19 cellular contexts compared by ENCODE assay signal in genomic region chr6:127877231-127877630, GRCh38. TPM values are rescaled to one million over a fixed set of nuclear protein-coding genes. Genes with fewer than 3 reads are reported as not detected.
A peak's percentile ranks its signal among the peaks of the same experiment; 100 is the strongest.
DNase-seq lines count a peak whose midpoint lies in the region; ATAC-seq and TF ChIP-seq lines count a peak whose summit lies in the region.
"Had no signal": no experiment of that assay in that cellular context is flagged by ENCODE, and none has a peak within 500 bp of the region (broad histone marks: within the 10 kb centered on the region; RNA-seq: fewer than 3 reads in every experiment).

No MANE protein-coding gene starts in this region.

- peaks cover 68% of the 10 kb centered on the region for H3K4me1 ChIP-seq in CD4-positive, alpha-beta memory T cell (ENCODE audit: insufficient read depth, low read length)
- H3K4me1 ChIP-seq: heart right ventricle, left lung, stomach had no signal

- intact Hi-C loops in CD4-positive, alpha-beta memory T cell (cut with micrococcal nuclease) = loop anchor here (2.0 kb wide), 1 partner anchor 16 kb away; no protein-coding TSS in a partner anchor

- ATAC-seq in GM18873 (IDR thresholded peaks at IDR 0.05; ENCODE audit: low FRiP score, unreplicated experiment) (peak; percentile 70), HG02798 (IDR thresholded peaks at IDR 0.05; ENCODE audit: poor library complexity, unreplicated experiment) (peak; percentile 56)
- ATAC-seq: heart right ventricle, left lung, right cardiac atrium had no signal

- peaks cover 0 to 3% of the 10 kb centered on the region in 2 donors for H3K9me3 ChIP-seq in CD4-positive, alpha-beta memory T cell (ENCODE audit: control insufficient read depth in 1 of 2, low read length in 2 of 2)

- H3K27ac ChIP-seq in CD4-positive, alpha-beta memory T cell (ENCODE audit: low read depth, low read length) = no peak overlapping the region
- H3K27ac ChIP-seq: heart right ventricle, left lung, stomach had no signal

- H3K4me1 Mint-ChIP-seq in CD4-positive, alpha-beta memory T cell = peaks cover 43 to 67% (median 56%) of the 10 kb centered on the region in 4 donors
- peaks cover 37% of the 10 kb centered on the region for H3K4me1 Mint-ChIP-seq in T-helper 1 cell treated with Interleukin-12 subunit alpha and Interleukin-12 subunit beta and Interleukin-4 antibody, amounts not matched to agents 30 μg/mL and 1 μg/mL, for 36 hours (ENCODE audit: low read depth)
- no peaks in the 10 kb centered on the region for H3K4me1 Mint-ChIP-seq in glutamatergic neuron (ENCODE audit: low read depth, unreplicated experiment)
- peaks cover 9% of the 10 kb centered on the region for H3K4me1 Mint-ChIP-seq in nephron progenitor cell

- peaks cover 29 to 35% of the 10 kb centered on the region in 2 donors for H3K36me3 Mint-ChIP-seq in CD4-positive, alpha-beta memory T cell
- peaks cover 29% of the 10 kb centered on the region for H3K36me3 Mint-ChIP-seq in T-helper 1 cell treated with Interleukin-12 subunit alpha and Interleukin-12 subunit beta and Interleukin-4 antibody, amounts not matched to agents 30 μg/mL and 1 μg/mL, for 36 hours (ENCODE audit: low read depth)
- peaks cover 4% of the 10 kb centered on the region for H3K36me3 Mint-ChIP-seq in glutamatergic neuron (ENCODE audit: unreplicated experiment)
- no peaks in the 10 kb centered on the region for H3K36me3 Mint-ChIP-seq in nephron progenitor cell (ENCODE audit: low read depth)
- H3K36me3 Mint-ChIP-seq: naive B cell had no signal

- peak overlapping the region in 7 of 8 donors; percentile 40 to 85 (median 60) for H3K4me3 Mint-ChIP-seq in CD4-positive, alpha-beta memory T cell
- H3K4me3 Mint-ChIP-seq in T-helper 1 cell treated with Interleukin-12 subunit alpha and Interleukin-12 subunit beta and Interleukin-4 antibody, amounts not matched to agents 30 μg/mL and 1 μg/mL, for 36 hours = no peak overlapping the region
- H3K4me3 Mint-ChIP-seq in glutamatergic neuron (ENCODE audit: unreplicated experiment) (no peak overlapping the region), nephron progenitor cell (no peak overlapping the region)
- H3K4me3 Mint-ChIP-seq: naive B cell had no signal

- peak overlapping the region; percentile 8 to 93 (median 39) for H3K27ac Mint-ChIP-seq in CD4-positive, alpha-beta memory T cell
- H3K27ac Mint-ChIP-seq in T-helper 1 cell treated with Interleukin-12 subunit alpha and Interleukin-12 subunit beta and Interleukin-4 antibody, amounts not matched to agents 30 μg/mL and 1 μg/mL, for 36 hours = peak overlapping the region; percentile 50
- H3K27ac Mint-ChIP-seq in glutamatergic neuron (ENCODE audit: unreplicated experiment) (no peak overlapping the region), nephron progenitor cell (no peak overlapping the region)
- H3K27ac Mint-ChIP-seq: naive B cell had no signal

- CTCF ChIA-PET in CD4-positive, alpha-beta memory T cell (lab: Charles Lee; ENCODE audit: partially characterized antibody) = interaction anchor here (0.7 kb wide), 1 partner anchor 16 kb away, joined by 3 read pairs; no protein-coding TSS in a partner anchor

- H3K36me3 ChIP-seq in CD4-positive, alpha-beta memory T cell (ENCODE audit: insufficient read depth, low read length) = no peaks in the 10 kb centered on the region
- H3K36me3 ChIP-seq: heart right ventricle, left lung, stomach had no signal

- no peaks in the 10 kb centered on the region for H3K27me3 ChIP-seq in CD4-positive, alpha-beta memory T cell (ENCODE audit: insufficient read depth, low read length)
- H3K27me3 ChIP-seq: heart right ventricle, left lung, stomach had no signal

- POLR2A ChIA-PET in CD4-positive, alpha-beta memory T cell (lab: Charles Lee; ENCODE audit: partially characterized antibody) = interaction anchor here (1.1 to 1.5 kb wide), 2 partner anchors 15 to 31 kb away, joined by 3 to 4 read pairs; no protein-coding TSS in a partner anchor

- no peaks in the 10 kb centered on the region for H3K27me3 Mint-ChIP-seq in CD4-positive, alpha-beta memory T cell
- no peaks in the 10 kb centered on the region for H3K27me3 Mint-ChIP-seq in T-helper 1 cell treated with Interleukin-12 subunit alpha and Interleukin-12 subunit beta and Interleukin-4 antibody, amounts not matched to agents 30 μg/mL and 1 μg/mL, for 36 hours (ENCODE audit: low read depth)
- H3K27me3 Mint-ChIP-seq in glutamatergic neuron (ENCODE audit: unreplicated experiment) = no peaks in the 10 kb centered on the region
- H3K27me3 Mint-ChIP-seq in nephron progenitor cell (ENCODE audit: low read depth, poor library complexity) = peaks cover 3% of the 10 kb centered on the region
- H3K27me3 Mint-ChIP-seq: naive B cell had no signal

- TF ChIP-seq CTCF in glutamatergic neuron (IDR thresholded peaks at IDR 0.05; ENCODE audit: partially characterized antibody, unreplicated experiment) (no peak), nephron progenitor cell (IDR thresholded peaks at IDR 0.05) (no peak)

- peak overlapping the region in 1 of 2 donors; percentile 7 for H3K4me3 ChIP-seq in CD4-positive, alpha-beta memory T cell (ENCODE audit: low read length in 2 of 2)
- H3K4me3 ChIP-seq: heart right ventricle, left lung, stomach had no signal

- DNase-seq in CD4-positive, alpha-beta memory T cell = no peak
- DNase-seq in glutamatergic neuron = no peak
- no peak for DNase-seq in nephron progenitor cell
- DNase-seq in NCI-H510A (lab: John Stamatoyannopoulos, UW) = no peak
- no peak for DNase-seq in foreskin melanocyte
- DNase-seq: activated CD4-positive, CD25-positive, alpha-beta regulatory T cell; activated naive CD4-positive, alpha-beta T cell treated with anti-CD3 and anti-CD28 coated beads, Interleukin-2, amount 50 U/mL, for 16 hours; DND-41; heart right ventricle; KG1; left lung; naive B cell; NCI-H1930; right cardiac atrium; stimulated activated CD4-positive, alpha-beta T cell treated with anti-CD3 and anti-CD28 coated beads, Interleukin-4, amount 100 ng/mL, for 24 hours; stomach had no signal

- H3K9me3 Mint-ChIP-seq in CD4-positive, alpha-beta memory T cell = peaks cover 0 to 16% (median 11%) of the 10 kb centered on the region in 8 donors
- peaks cover 21% of the 10 kb centered on the region for H3K9me3 Mint-ChIP-seq in T-helper 1 cell treated with Interleukin-12 subunit alpha and Interleukin-12 subunit beta and Interleukin-4 antibody, amounts not matched to agents 30 μg/mL and 1 μg/mL, for 36 hours
- H3K9me3 Mint-ChIP-seq in glutamatergic neuron (ENCODE audit: unreplicated experiment) = no peaks in the 10 kb centered on the region
- no peaks in the 10 kb centered on the region for H3K9me3 Mint-ChIP-seq in nephron progenitor cell

RNA-seq across cellular contexts. Expression of gene THEMIS, which starts 23.6 kb away (rescaled TPM):
- total RNA-seq in CD4-positive, alpha-beta memory T cell = 10 to 100 TPM; 58.1 to 58.7 TPM
- 100 to 1,000 TPM in 1 of 2 donors, 10 to 100 TPM in 1; 83.1 to 112 TPM for polyA plus RNA-seq in CD4-positive, alpha-beta memory T cell
- not detected for total RNA-seq in glutamatergic neuron (ENCODE audit: unreplicated experiment)
- polyA plus RNA-seq: right cardiac atrium had no signal

Comparison
In these comparisons a context has a peak if more than half of its experiments do, and no peak if none do; other contexts are left out.
1. H3K27ac Mint-ChIP-seq: peak in CD4-positive, alpha-beta memory T cell (7 of 7) and T-helper 1 cell treated with Interleukin-12 subunit alpha and Interleukin-12 subunit beta and Interleukin-4 antibody, amounts not matched to agents 30 μg/mL and 1 μg/mL, for 36 hours (single experiment); none in glutamatergic neuron (single experiment) and nephron progenitor cell (single experiment).
2. H3K4me3 Mint-ChIP-seq: peak in CD4-positive, alpha-beta memory T cell (7 of 8); none in T-helper 1 cell treated with Interleukin-12 subunit alpha and Interleukin-12 subunit beta and Interleukin-4 antibody, amounts not matched to agents 30 μg/mL and 1 μg/mL, for 36 hours (single experiment), glutamatergic neuron (single experiment) and nephron progenitor cell (single experiment).
3. RNA of gene THEMIS, which starts 23.6 kb away (total RNA-seq): 58.1 to 58.7 TPM in CD4-positive, alpha-beta memory T cell; not detected in glutamatergic neuron (single experiment); every median in the first group is over 10 times any median in the second.